In the genomic region with DNA sequence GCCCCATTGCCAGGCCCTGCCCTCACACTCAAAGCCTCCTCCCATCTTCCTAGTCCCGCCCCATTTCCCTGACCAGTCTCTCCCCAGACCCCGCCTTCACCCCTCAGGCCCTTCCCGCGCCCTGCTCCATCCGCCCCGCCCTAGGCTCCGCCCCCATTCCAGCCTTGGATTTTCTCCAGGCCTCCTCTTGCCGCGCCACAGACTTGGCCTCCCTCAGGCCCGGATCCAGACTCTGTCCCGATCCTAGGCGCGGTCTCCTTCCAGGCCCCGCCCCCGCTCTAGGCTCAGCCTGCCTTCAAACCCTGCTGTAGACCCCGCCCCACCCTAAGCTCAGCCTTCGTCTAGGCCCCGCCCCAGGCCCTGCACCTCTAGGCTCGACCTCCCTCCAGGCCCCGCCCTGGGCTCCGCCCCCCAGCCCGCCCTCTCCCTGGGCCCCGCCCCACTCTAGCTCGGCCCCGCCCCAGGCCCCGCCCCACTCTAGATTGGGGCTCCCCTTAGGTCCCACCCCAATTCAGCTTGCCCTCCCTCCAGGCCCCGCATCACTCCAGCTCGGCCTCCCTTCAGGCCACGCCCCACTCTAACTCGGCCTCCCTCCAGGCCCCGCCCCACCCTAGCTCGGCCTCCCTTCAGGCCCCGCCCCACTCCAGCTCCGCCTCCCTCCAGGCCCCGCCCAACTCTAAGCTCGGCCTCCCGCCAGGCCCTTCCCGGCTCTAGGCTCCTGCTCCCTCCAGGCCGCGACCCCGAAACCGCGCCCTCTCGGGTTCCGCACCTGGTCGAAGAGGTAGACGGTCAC, we compare ENCODE assay signal across 8 cellular contexts. TPM values are rescaled to one million over a fixed set of nuclear protein-coding genes. Genes with fewer than 3 reads are reported as not detected.
A peak's percentile ranks its signal among the peaks of the same experiment; 100 is the strongest.
DNase-seq lines count a peak whose midpoint lies in the region; ATAC-seq and TF ChIP-seq lines count a peak whose summit lies in the region.

No MANE protein-coding gene starts in this region.

- H3K4me3 Mint-ChIP-seq in activated CD8-positive, alpha-beta T cell treated with anti-CD3 and anti-CD28 coated beads, Interleukin-2, amount 10 ng/mL, durations not matched to agents 7 days and 5 days = peak overlapping the region; percentile 50

- CTCF ChIA-PET in activated CD8-positive, alpha-beta T cell treated with anti-CD3 and anti-CD28 coated beads, Interleukin-2, amount 10 ng/mL, durations not matched to agents 7 days and 5 days (lab: Charles Lee) = interaction anchor here (1.2 to 2.6 kb wide), 7 partner anchors 13 to 179 kb away, joined by 3 to 10 read pairs (median 3); a partner anchor contains a TSS

- no peaks in the 10 kb centered on the region for H3K9me3 Mint-ChIP-seq in activated CD8-positive, alpha-beta T cell treated with anti-CD3 and anti-CD28 coated beads, Interleukin-2, amount 10 ng/mL, durations not matched to agents 7 days and 5 days (ENCODE audit: insufficient read depth)

- peaks cover 31% of the 10 kb centered on the region for H3K27me3 Mint-ChIP-seq in activated CD8-positive, alpha-beta T cell treated with anti-CD3 and anti-CD28 coated beads, Interleukin-2, amount 10 ng/mL, durations not matched to agents 7 days and 5 days (ENCODE audit: low read depth)

- peak overlapping the region; percentile 47 for H3K27ac Mint-ChIP-seq in activated CD8-positive, alpha-beta T cell treated with anti-CD3 and anti-CD28 coated beads, Interleukin-2, amount 10 ng/mL, durations not matched to agents 7 days and 5 days

- peak; percentile 65 for ATAC-seq in GM19035 (IDR thresholded peaks at IDR 0.05; ENCODE audit: unreplicated experiment)
- ATAC-seq in HG03280 (IDR thresholded peaks at IDR 0.05; ENCODE audit: unreplicated experiment) = peak; percentile 62
- ATAC-seq in activated CD8-positive, alpha-beta T cell treated with anti-CD3 and anti-CD28 coated beads, Interleukin-2, amount 10 ng/mL, durations not matched to agents 7 days and 5 days = peak; percentile 71

- POLR2A ChIA-PET in activated CD8-positive, alpha-beta T cell treated with anti-CD3 and anti-CD28 coated beads, Interleukin-2, amount 10 ng/mL, durations not matched to agents 7 days and 5 days (lab: Charles Lee) = interaction anchor here (0.8 kb wide), 2 partner anchors 14 to 408 kb away, joined by 3 to 4 read pairs; no protein-coding TSS in a partner anchor

- peaks cover 45% of the 10 kb centered on the region for H3K4me1 Mint-ChIP-seq in activated CD8-positive, alpha-beta T cell treated with anti-CD3 and anti-CD28 coated beads, Interleukin-2, amount 10 ng/mL, durations not matched to agents 7 days and 5 days (ENCODE audit: low read depth)

- H3K36me3 Mint-ChIP-seq in activated CD8-positive, alpha-beta T cell treated with anti-CD3 and anti-CD28 coated beads, Interleukin-2, amount 10 ng/mL, durations not matched to agents 7 days and 5 days (ENCODE audit: low read depth) = no peaks in the 10 kb centered on the region

- DNase-seq in AG09319 (ENCODE audit: extremely low read depth, low read depth) (peak; percentile 96), NCI-H82 (lab: John Stamatoyannopoulos, UW) (peak; percentile 100), medulla oblongata (ENCODE audit: extremely low spot score) (peak; percentile 89)
- DNase-seq in activated CD8-positive, alpha-beta T cell treated with anti-CD3 and anti-CD28 coated beads, Interleukin-2, amount 10 ng/mL, durations not matched to agents 7 days and 5 days = peak; percentile 86
- DNase-seq in effector CD8-positive, alpha-beta T cell (lab: John Stamatoyannopoulos, UW) = peak; percentile 75
- peak; percentile 70 to 89 (median 88) for DNase-seq in stimulated activated CD4-positive, alpha-beta T cell treated with anti-CD3 and anti-CD28 coated beads, TNF-alpha, amount 100 ng/mL, for 48 hours (ENCODE audit: low read depth in 3 of 3)

- no peak for TF ChIP-seq CTCF in AG09319 (IDR thresholded peaks at IDR 0.05; ENCODE audit: low read depth, low read length)

RNA-seq across cellular contexts. Expression of a gene that starts 18.5 kb away (rescaled TPM):
- 1 to 10 TPM; 2.8 to 3.7 TPM for total RNA-seq in activated CD8-positive, alpha-beta T cell treated with anti-CD3 and anti-CD28 coated beads, Interleukin-2, amount 10 ng/mL, durations not matched to agents 7 days and 5 days

RNA-seq across cellular contexts. Expression of a gene that starts 24.0 kb away (rescaled TPM):
- 10 to 100 TPM; 48.3 to 50.3 TPM for total RNA-seq in activated CD8-positive, alpha-beta T cell treated with anti-CD3 and anti-CD28 coated beads, Interleukin-2, amount 10 ng/mL, durations not matched to agents 7 days and 5 days

RNA-seq across cellular contexts. Expression of a gene that starts 37.7 kb away (rescaled TPM):
- 1 to 10 TPM; 1.4 to 1.5 TPM for total RNA-seq in activated CD8-positive, alpha-beta T cell treated with anti-CD3 and anti-CD28 coated beads, Interleukin-2, amount 10 ng/mL, durations not matched to agents 7 days and 5 days

RNA-seq across cellular contexts. Expression of a gene that starts 47.3 kb away (rescaled TPM):
- total RNA-seq in activated CD8-positive, alpha-beta T cell treated with anti-CD3 and anti-CD28 coated beads, Interleukin-2, amount 10 ng/mL, durations not matched to agents 7 days and 5 days = 10 to 100 TPM; 46.4 to 50.4 TPM

RNA-seq across cellular contexts. Expression of a gene that starts 58.9 kb away (rescaled TPM):
- total RNA-seq in activated CD8-positive, alpha-beta T cell treated with anti-CD3 and anti-CD28 coated beads, Interleukin-2, amount 10 ng/mL, durations not matched to agents 7 days and 5 days = not detected

Comparison
In these comparisons a context has a peak if more than half of its experiments do, and no peak if none do; other contexts are left out.
1. Peak in every context shown above with its lines: DNase-seq and ATAC-seq.